In the genomic region with DNA sequence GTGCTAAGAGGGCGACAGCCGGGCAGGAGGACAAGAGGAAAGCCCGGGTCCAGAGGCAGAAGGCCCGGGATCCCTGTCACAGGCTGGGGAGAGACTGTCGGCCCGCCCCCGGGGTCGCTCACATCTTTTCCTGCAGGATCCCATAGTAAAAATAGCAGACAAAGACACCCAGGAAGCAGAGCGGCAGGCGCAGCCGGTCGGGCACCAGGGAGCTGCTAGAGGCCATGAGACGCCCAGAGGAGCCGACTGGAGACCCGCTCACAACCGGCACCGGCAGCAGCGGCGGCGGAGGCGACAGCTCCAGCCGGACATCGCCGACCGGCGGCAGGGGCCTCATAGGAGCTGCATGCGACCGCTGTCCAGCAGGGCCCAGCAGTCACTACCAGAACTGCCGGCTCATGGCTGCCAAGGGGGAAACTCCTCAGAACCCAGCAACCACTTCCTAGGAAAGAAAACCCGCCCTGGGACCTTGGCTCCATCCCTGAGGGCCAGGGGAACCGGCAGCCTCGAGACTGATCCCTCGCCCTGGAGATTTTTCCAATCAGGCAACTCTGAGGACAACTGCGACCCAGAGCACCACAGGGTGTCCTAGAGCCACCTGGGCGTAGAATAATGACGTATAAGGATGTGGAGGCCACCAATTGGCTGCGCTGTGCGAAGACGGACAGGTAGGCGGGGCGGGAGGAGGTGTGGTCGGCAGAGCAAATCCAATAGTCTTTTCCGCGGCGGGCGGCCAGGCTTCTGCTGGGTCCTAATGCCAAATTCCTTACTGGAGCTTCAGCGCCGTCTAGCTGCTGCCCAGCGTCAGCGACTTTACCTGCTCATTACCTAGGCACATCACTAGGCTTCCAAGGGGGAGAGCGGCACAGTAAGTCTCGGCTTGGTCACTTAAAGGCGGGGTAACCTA, we compare ENCODE assay signal across 1 cellular context.
TF ChIP-seq lines count a peak whose summit lies in the region.

A gene with protein sequence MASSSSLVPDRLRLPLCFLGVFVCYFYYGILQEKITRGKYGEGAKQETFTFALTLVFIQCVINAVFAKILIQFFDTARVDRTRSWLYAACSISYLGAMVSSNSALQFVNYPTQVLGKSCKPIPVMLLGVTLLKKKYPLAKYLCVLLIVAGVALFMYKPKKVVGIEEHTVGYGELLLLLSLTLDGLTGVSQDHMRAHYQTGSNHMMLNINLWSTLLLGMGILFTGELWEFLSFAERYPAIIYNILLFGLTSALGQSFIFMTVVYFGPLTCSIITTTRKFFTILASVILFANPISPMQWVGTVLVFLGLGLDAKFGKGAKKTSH (minus strand): TSS at position 357 of the 907 bp plus-strand sequence. CDS start 131 bp downstream, at position 226.

TF ChIP-seq in K562, 482 proteins besides CTCF, POLR2A, EP300 and RAD21 (continued from another document and continues in another):
- TF ChIP-seq, protein P1, sequence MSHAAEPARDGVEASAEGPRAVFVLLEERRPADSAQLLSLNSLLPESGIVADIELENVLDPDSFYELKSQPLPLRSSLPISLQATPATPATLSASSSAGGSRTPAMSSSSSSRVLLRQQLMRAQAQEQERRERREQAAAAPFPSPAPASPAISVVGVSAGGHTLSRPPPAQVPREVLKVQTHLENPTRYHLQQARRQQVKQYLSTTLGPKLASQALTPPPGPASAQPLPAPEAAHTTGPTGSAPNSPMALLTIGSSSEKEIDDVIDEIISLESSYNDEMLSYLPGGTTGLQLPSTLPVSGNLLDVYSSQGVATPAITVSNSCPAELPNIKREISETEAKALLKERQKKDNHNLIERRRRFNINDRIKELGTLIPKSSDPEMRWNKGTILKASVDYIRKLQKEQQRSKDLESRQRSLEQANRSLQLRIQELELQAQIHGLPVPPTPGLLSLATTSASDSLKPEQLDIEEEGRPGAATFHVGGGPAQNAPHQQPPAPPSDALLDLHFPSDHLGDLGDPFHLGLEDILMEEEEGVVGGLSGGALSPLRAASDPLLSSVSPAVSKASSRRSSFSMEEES (CRISPR knock-in tag; IDR thresholded peaks at IDR 0.05) = no peak
- TF ChIP-seq ZNF175 (CRISPR knock-in tag; IDR thresholded peaks at IDR 0.05; ENCODE audit: low read depth) (peak; percentile 4; the same call in 1 of the 2 replicates), POLR2AphosphoS2 (IDR thresholded peaks at IDR 0.05; ENCODE audit: low read length) (peak; percentile 98; the same call in 1 of the 2 replicates), ILF3 (IDR thresholded peaks at IDR 0.05; ENCODE audit: borderline replicate concordance) (peak; percentile 69; the same call in 1 of the 2 replicates), C11orf30 (IDR thresholded peaks at IDR 0.05; ENCODE audit: low read depth) (peak; percentile 100), FOXK2 (conservative IDR thresholded peaks at IDR 0.05 in 1 of 2, IDR thresholded peaks at IDR 0.05 in 1 of 2; ENCODE audit: low read depth in 2 of 2) (peak; percentile 90 to 91), TCFL5 (CRISPR knock-in tag; conservative IDR thresholded peaks at IDR 0.05) (no peak), HMG20B (CRISPR knock-in tag; IDR thresholded peaks at IDR 0.05) (no peak), GTF2E2 (tag; IDR thresholded peaks at IDR 0.05) (0 out of 2 replicates have a peak, but pooled peaks have one; percentile 27), ELF2 (CRISPR knock-in tag; IDR thresholded peaks at IDR 0.05) (peak; percentile 58; the same call in 1 of the 2 replicates), PHF8 (IDR thresholded peaks at IDR 0.05; ENCODE audit: borderline replicate concordance, low read length) (peak; percentile 89), TGIF2 (CRISPR knock-in tag; IDR thresholded peaks at IDR 0.05) (no peak), ETS2 (tag; IDR thresholded peaks at IDR 0.05; ENCODE audit: borderline replicate concordance, poor library complexity, severe bottlenecking) (no peak), OTX1 (CRISPR knock-in tag; IDR thresholded peaks at IDR 0.05) (no peak), ASH1L (IDR thresholded peaks at IDR 0.05; ENCODE audit: borderline replicate concordance, low read depth, partially characterized antibody) (no peak), ATF1 (CRISPR knock-in tag; IDR thresholded peaks at IDR 0.05) (peak; percentile 61), ATF1 (tag; IDR thresholded peaks at IDR 0.05) (peak; percentile 100), NCOA2 (IDR thresholded peaks at IDR 0.05; ENCODE audit: partially characterized antibody in 2 of 2) (peak in 1 of 2 experiments; percentile 99), KLF6 (CRISPR knock-in tag; IDR thresholded peaks at IDR 0.05; ENCODE audit: borderline replicate concordance) (no peak), IRF2 (CRISPR knock-in tag; IDR thresholded peaks at IDR 0.05) (no peak), ZNF282 (CRISPR knock-in tag; IDR thresholded peaks at IDR 0.05) (no peak), PTBP1 (IDR thresholded peaks at IDR 0.05; ENCODE audit: low read depth, low read length) (no peak), BDP1 (IDR thresholded peaks at IDR 0.05; ENCODE audit: insufficient read depth, insufficient read length) (no peak), MXI1 (IDR thresholded peaks at IDR 0.05; ENCODE audit: low read depth, low read length) (0 out of 2 replicates have a peak, but pooled peaks have one; percentile 14), ZNF274 (IDR thresholded peaks at IDR 0.05; ENCODE audit: borderline replicate concordance, low read depth, low read length) (no peak), ZNF444 (CRISPR knock-in tag; IDR thresholded peaks at IDR 0.05) (no peak), SIRT6 (IDR thresholded peaks at IDR 0.05; ENCODE audit: low read depth, low read length) (peak; percentile 88)
- TF ChIP-seq, protein P2, sequence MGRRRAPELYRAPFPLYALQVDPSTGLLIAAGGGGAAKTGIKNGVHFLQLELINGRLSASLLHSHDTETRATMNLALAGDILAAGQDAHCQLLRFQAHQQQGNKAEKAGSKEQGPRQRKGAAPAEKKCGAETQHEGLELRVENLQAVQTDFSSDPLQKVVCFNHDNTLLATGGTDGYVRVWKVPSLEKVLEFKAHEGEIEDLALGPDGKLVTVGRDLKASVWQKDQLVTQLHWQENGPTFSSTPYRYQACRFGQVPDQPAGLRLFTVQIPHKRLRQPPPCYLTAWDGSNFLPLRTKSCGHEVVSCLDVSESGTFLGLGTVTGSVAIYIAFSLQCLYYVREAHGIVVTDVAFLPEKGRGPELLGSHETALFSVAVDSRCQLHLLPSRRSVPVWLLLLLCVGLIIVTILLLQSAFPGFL (CRISPR knock-in tag; IDR thresholded peaks at IDR 0.05) = no peak
- TF ChIP-seq, protein P3, sequence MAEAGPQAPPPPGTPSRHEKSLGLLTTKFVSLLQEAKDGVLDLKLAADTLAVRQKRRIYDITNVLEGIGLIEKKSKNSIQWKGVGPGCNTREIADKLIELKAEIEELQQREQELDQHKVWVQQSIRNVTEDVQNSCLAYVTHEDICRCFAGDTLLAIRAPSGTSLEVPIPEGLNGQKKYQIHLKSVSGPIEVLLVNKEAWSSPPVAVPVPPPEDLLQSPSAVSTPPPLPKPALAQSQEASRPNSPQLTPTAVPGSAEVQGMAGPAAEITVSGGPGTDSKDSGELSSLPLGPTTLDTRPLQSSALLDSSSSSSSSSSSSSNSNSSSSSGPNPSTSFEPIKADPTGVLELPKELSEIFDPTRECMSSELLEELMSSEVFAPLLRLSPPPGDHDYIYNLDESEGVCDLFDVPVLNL (CRISPR knock-in tag; IDR thresholded peaks at IDR 0.05; ENCODE audit: low read depth) = 0 out of 2 replicates have a peak, but pooled peaks have one; percentile 40
- TF ChIP-seq, protein P4, sequence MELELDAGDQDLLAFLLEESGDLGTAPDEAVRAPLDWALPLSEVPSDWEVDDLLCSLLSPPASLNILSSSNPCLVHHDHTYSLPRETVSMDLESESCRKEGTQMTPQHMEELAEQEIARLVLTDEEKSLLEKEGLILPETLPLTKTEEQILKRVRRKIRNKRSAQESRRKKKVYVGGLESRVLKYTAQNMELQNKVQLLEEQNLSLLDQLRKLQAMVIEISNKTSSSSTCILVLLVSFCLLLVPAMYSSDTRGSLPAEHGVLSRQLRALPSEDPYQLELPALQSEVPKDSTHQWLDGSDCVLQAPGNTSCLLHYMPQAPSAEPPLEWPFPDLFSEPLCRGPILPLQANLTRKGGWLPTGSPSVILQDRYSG (tag; conservative IDR thresholded peaks at IDR 0.05; ENCODE audit: low read depth) = peak; percentile 66; the same call in 1 of the 2 replicates
- TF ChIP-seq, protein P5, sequence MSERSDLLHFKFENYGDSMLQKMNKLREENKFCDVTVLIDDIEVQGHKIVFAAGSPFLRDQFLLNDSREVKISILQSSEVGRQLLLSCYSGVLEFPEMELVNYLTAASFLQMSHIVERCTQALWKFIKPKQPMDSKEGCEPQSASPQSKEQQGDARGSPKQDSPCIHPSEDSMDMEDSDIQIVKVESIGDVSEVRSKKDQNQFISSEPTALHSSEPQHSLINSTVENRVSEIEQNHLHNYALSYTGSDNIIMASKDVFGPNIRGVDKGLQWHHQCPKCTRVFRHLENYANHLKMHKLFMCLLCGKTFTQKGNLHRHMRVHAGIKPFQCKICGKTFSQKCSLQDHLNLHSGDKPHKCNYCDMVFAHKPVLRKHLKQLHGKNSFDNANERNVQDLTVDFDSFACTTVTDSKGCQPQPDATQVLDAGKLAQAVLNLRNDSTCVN (CRISPR knock-in tag; IDR thresholded peaks at IDR 0.05) = peak; percentile 34; the same call in 1 of the 2 replicates
- TF ChIP-seq, protein P6, sequence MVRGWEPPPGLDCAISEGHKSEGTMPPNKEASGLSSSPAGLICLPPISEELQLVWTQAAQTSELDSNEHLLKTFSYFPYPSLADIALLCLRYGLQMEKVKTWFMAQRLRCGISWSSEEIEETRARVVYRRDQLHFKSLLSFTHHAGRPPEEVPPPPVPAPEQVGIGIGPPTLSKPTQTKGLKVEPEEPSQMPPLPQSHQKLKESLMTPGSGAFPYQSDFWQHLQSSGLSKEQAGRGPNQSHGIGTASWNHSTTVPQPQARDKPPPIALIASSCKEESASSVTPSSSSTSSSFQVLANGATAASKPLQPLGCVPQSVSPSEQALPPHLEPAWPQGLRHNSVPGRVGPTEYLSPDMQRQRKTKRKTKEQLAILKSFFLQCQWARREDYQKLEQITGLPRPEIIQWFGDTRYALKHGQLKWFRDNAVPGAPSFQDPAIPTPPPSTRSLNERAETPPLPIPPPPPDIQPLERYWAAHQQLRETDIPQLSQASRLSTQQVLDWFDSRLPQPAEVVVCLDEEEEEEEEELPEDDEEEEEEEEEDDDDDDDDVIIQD (CRISPR knock-in tag; IDR thresholded peaks at IDR 0.05) = no peak
- TF ChIP-seq, protein P7, sequence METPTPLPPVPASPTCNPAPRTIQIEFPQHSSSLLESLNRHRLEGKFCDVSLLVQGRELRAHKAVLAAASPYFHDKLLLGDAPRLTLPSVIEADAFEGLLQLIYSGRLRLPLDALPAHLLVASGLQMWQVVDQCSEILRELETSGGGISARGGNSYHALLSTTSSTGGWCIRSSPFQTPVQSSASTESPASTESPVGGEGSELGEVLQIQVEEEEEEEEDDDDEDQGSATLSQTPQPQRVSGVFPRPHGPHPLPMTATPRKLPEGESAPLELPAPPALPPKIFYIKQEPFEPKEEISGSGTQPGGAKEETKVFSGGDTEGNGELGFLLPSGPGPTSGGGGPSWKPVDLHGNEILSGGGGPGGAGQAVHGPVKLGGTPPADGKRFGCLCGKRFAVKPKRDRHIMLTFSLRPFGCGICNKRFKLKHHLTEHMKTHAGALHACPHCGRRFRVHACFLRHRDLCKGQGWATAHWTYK (CRISPR knock-in tag; IDR thresholded peaks at IDR 0.05) = peak; percentile 50; the same call in 1 of the 2 replicates
- TF ChIP-seq, protein P8, sequence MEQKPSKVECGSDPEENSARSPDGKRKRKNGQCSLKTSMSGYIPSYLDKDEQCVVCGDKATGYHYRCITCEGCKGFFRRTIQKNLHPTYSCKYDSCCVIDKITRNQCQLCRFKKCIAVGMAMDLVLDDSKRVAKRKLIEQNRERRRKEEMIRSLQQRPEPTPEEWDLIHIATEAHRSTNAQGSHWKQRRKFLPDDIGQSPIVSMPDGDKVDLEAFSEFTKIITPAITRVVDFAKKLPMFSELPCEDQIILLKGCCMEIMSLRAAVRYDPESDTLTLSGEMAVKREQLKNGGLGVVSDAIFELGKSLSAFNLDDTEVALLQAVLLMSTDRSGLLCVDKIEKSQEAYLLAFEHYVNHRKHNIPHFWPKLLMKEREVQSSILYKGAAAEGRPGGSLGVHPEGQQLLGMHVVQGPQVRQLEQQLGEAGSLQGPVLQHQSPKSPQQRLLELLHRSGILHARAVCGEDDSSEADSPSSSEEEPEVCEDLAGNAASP (IDR thresholded peaks at IDR 0.05) = no peak
- TF ChIP-seq, protein P9, sequence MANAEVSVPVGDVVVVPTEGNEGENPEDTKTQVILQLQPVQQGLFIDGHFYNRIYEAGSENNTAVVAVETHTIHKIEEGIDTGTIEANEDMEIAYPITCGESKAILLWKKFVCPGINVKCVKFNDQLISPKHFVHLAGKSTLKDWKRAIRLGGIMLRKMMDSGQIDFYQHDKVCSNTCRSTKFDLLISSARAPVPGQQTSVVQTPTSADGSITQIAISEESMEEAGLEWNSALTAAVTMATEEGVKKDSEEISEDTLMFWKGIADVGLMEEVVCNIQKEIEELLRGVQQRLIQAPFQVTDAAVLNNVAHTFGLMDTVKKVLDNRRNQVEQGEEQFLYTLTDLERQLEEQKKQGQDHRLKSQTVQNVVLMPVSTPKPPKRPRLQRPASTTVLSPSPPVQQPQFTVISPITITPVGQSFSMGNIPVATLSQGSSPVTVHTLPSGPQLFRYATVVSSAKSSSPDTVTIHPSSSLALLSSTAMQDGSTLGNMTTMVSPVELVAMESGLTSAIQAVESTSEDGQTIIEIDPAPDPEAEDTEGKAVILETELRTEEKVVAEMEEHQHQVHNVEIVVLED (CRISPR knock-in tag; IDR thresholded peaks at IDR 0.05) = no peak
- TF ChIP-seq, protein P10, sequence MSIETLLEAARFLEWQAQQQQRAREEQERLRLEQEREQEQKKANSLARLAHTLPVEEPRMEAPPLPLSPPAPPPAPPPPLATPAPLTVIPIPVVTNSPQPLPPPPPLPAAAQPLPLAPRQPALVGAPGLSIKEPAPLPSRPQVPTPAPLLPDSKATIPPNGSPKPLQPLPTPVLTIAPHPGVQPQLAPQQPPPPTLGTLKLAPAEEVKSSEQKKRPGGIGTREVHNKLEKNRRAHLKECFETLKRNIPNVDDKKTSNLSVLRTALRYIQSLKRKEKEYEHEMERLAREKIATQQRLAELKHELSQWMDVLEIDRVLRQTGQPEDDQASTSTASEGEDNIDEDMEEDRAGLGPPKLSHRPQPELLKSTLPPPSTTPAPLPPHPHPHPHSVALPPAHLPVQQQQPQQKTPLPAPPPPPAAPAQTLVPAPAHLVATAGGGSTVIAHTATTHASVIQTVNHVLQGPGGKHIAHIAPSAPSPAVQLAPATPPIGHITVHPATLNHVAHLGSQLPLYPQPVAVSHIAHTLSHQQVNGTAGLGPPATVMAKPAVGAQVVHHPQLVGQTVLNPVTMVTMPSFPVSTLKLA (conservative IDR thresholded peaks at IDR 0.05) = peak; percentile 93 to 96
